Comparison of ENCODE assay signal across 8 cellular contexts in genomic region chr12:107079172-107080011, GRCh38. TPM values are rescaled to one million over a fixed set of nuclear protein-coding genes. Genes with fewer than 3 reads are reported as not detected.
DNase-seq lines count a peak whose midpoint lies in the region; ATAC-seq and TF ChIP-seq lines count a peak whose summit lies in the region.

No MANE protein-coding gene starts in this region.

- H2AFZ ChIP-seq in OCI-LY7 (ENCODE audit: low read length), result no peak overlapping the region

- no peak for TF ChIP-seq EP300 in upper lobe of left lung (IDR thresholded peaks at IDR 0.05)

- H3K36me3 ChIP-seq in heart left ventricle (no peaks in the 10 kb centered on the region), right atrium auricular region (no peaks in the 10 kb centered on the region), OCI-LY7 (ENCODE audit: insufficient read depth, low read length) (no peaks in the 10 kb centered on the region), upper lobe of left lung (no peaks in the 10 kb centered on the region)

- DNase-seq in heart left ventricle (no peak), right atrium auricular region (ENCODE audit: low spot score) (no peak), OCI-LY7 (ENCODE audit: low spot score) (peak; percentile 14), fibroblast of villous mesenchyme (ENCODE audit: low read depth) (peak; percentile 46), upper lobe of left lung (no peak), SKM-1 treated with dmso at 0.1 percent for 144 hours (lab: John Stamatoyannopoulos, UW; ENCODE audit: unreplicated experiment) (no peak)
- DNase-seq in activated CD8-positive, alpha-beta memory T cell treated with anti-CD3 and anti-CD28 coated beads, Interleukin-2, amount 50 U/mL, for 4 hours, result no peak

- TF ChIP-seq POLR2A in heart left ventricle (IDR thresholded peaks at IDR 0.05), result no peak
- no peak for TF ChIP-seq POLR2A in upper lobe of left lung (IDR thresholded peaks at IDR 0.05)

- peak in 8 of 12 donors; percentile 20 to 53 (median 38) for TF ChIP-seq CTCF in heart left ventricle (IDR thresholded peaks at IDR 0.05)
- TF ChIP-seq CTCF in right atrium auricular region (IDR thresholded peaks at IDR 0.05), result peak in 1 of 2 donors; percentile 53
- TF ChIP-seq CTCF in OCI-LY7 (conservative IDR thresholded peaks at IDR 0.05; ENCODE audit: low read length), result peak; percentile 70
- peak; percentile 61 for TF ChIP-seq CTCF in fibroblast of villous mesenchyme (IDR thresholded peaks at IDR 0.05; ENCODE audit: insufficient read depth, low read depth, low read length)
- TF ChIP-seq CTCF in upper lobe of left lung (IDR thresholded peaks at IDR 0.05), result peak in 4 of 6 experiments; percentile 13 to 54 (median 40)

- CTCF ChIA-PET in OCI-LY7 (lab: Charles Lee; ENCODE audit: unreplicated experiment), result no interaction called here

- no peaks in the 10 kb centered on the region for H3K9me2 ChIP-seq in OCI-LY7 (ENCODE audit: insufficient read depth, low read length)

- H3K4me2 ChIP-seq in OCI-LY7 (ENCODE audit: low read length), result no peak overlapping the region

- POLR2A ChIA-PET in OCI-LY7 (lab: Charles Lee), result no interaction called here

- H3K27ac ChIP-seq in heart left ventricle (no peak overlapping the region), right atrium auricular region (no peak overlapping the region), OCI-LY7 (ENCODE audit: low read depth, low read length, poor library complexity, severe bottlenecking) (no peak overlapping the region), upper lobe of left lung (no peak overlapping the region)

- intact Hi-C loops in heart left ventricle (cut with DNase I), result no loop called here
- intact Hi-C loops in OCI-LY7 (cut with micrococcal nuclease; ENCODE audit: unreplicated experiment), result no loop called here

- peaks cover 0 to 28% (median 14%) of the 10 kb centered on the region in 12 donors for H3K4me1 ChIP-seq in heart left ventricle
- peaks cover 0 to 15% of the 10 kb centered on the region in 2 donors for H3K4me1 ChIP-seq in right atrium auricular region
- no peaks in the 10 kb centered on the region for H3K4me1 ChIP-seq in OCI-LY7 (ENCODE audit: insufficient read depth, low read length, poor library complexity, severe bottlenecking)
- H3K4me1 ChIP-seq in upper lobe of left lung, result peaks cover 0 to 15% (median 2%) of the 10 kb centered on the region in 4 donors

- no peak for ATAC-seq in heart left ventricle
- ATAC-seq in upper lobe of left lung (ENCODE audit: low FRiP score in 2 of 2), result peak in 1 of 2 donors; percentile 58
- no peak for ATAC-seq in HG03354 (IDR thresholded peaks at IDR 0.05; ENCODE audit: poor library complexity, severe bottlenecking, unreplicated experiment)

- H3K79me2 ChIP-seq in OCI-LY7 (ENCODE audit: insufficient read depth, low read depth, low read length), result no peaks in the 10 kb centered on the region

- WGBS in heart left ventricle, 4 donors, result 90 to 97% (median 95%) methylated on average over 2 of the region's 2 CpGs
- WGBS in upper lobe of left lung, 2 donors, result 94 to 99% methylated on average over 2 of the region's 2 CpGs

- H3K27me3 ChIP-seq in heart left ventricle (no peaks in the 10 kb centered on the region), right atrium auricular region (no peaks in the 10 kb centered on the region), upper lobe of left lung (no peaks in the 10 kb centered on the region)

- H3K4me3 ChIP-seq in heart left ventricle, result no peak overlapping the region
- no peak overlapping the region for H3K4me3 ChIP-seq in right atrium auricular region
- H3K4me3 ChIP-seq in OCI-LY7 (ENCODE audit: low read depth, low read length, poor library complexity, severe bottlenecking), result no peak overlapping the region
- no peak overlapping the region for H3K4me3 ChIP-seq in fibroblast of villous mesenchyme (ENCODE audit: low read depth, low read length)
- H3K4me3 ChIP-seq in upper lobe of left lung, result no peak overlapping the region

- no peaks in the 10 kb centered on the region for H4K20me1 ChIP-seq in OCI-LY7 (ENCODE audit: insufficient read depth, low read length)

- H3K9me3 ChIP-seq in heart left ventricle (peaks cover 0 to 19% (median 0%) of the 10 kb centered on the region in 12 donors), right atrium auricular region (peaks cover 0 to 7% of the 10 kb centered on the region in 2 donors), OCI-LY7 (ENCODE audit: low read length) (no peaks in the 10 kb centered on the region), upper lobe of left lung (no peaks in the 10 kb centered on the region)

- BruUV-seq in OCI-LY7 (replicated peaks; lab: Mats Ljungman, UMichigan), result no TSS peak

RNA-seq across cellular contexts. Expression of gene CRY1, which starts 14.0 kb away (rescaled TPM):
- total RNA-seq in heart left ventricle (10 to 100 TPM in 5 of 9 donors, 1 to 10 TPM in 4; 6.7 to 20.4 (median 12.0) TPM), right atrium auricular region (10 to 100 TPM; 16.2 to 23.7 TPM), OCI-LY7 (2022) (not detected in 2 replicates), fibroblast of villous mesenchyme (25.4 and 25.5 TPM in 2 replicates), upper lobe of left lung (10 to 100 TPM; 16.6 to 56.6 (median 42.0) TPM)
- 10 to 100 TPM in 1 of 2 donors, 1 to 10 TPM in 1; 4.3 to 20.7 TPM for polyA plus RNA-seq in heart left ventricle
- total RNA-seq in OCI-LY7 (2014; rRNA removed; shearing (Covaris generic)), result not detected in 2 replicates

Comparison
In these comparisons a context has a peak if more than half of its experiments do, and no peak if none do; other contexts are left out.
1. DNase-seq: peak in OCI-LY7 (single experiment) and fibroblast of villous mesenchyme (single experiment); none in heart left ventricle (0 of 5), right atrium auricular region (single experiment), upper lobe of left lung (0 of 2), SKM-1 treated with dmso at 0.1 percent for 144 hours (single experiment) and activated CD8-positive, alpha-beta memory T cell treated with anti-CD3 and anti-CD28 coated beads, Interleukin-2, amount 50 U/mL, for 4 hours (single experiment).
2. RNA of gene CRY1, which starts 14.0 kb away (total RNA-seq): 16.6 to 56.6 TPM in upper lobe of left lung, 25.4 to 25.5 TPM in fibroblast of villous mesenchyme, 16.2 to 23.7 TPM in right atrium auricular region and 6.7 to 20.4 TPM in heart left ventricle; not detected in OCI-LY7; every median in the first group is over 4 times any median in the second.